Comparison of ENCODE assay signal across 9 cellular contexts in genomic region chr15:72796515-72797337, GRCh38. TPM values are rescaled to one million over a fixed set of nuclear protein-coding genes. Genes with fewer than 3 reads are reported as not detected.
DNase-seq lines count a peak whose midpoint lies in the region; ATAC-seq, FAIRE-seq and TF ChIP-seq lines count a peak whose summit lies in the region.
"Had no signal": no experiment of that assay in that cellular context is flagged by ENCODE, and none has a peak within 500 bp of the region (broad histone marks: within the 10 kb centered on the region; RNA-seq: fewer than 3 reads in every experiment).

No MANE protein-coding gene starts in this region.

- ATAC-seq in T-cell (replicated peaks in 1 of 4), result peak; percentile 88 to 95 (median 92)
- ATAC-seq in K562, result peak; percentile 95
- no peak for ATAC-seq in GM21529 (IDR thresholded peaks at IDR 0.05; ENCODE audit: unreplicated experiment)

- intact Hi-C loops in K562 (cut with micrococcal nuclease), result loop anchor here (10.0 kb wide), 1 partner anchor 72 kb away; no protein-coding TSS in a partner anchor

- peaks cover 0 to 12% of the 10 kb centered on the region in 2 experiments; a peak in 3 of 5 replicates for H3K4me1 ChIP-seq in K562 (replicated peaks in 1 of 2; ENCODE audit: control insufficient read depth in 2 of 2, insufficient read depth in 2 of 2, low read length in 2 of 2)

- H3K9ac ChIP-seq in K562 (ENCODE audit: insufficient read depth in 1 of 2, low read depth in 2 of 2, low read length in 2 of 2), result peak overlapping the region in 1 of 2 experiments; percentile 59; a peak in 3 of 4 replicates

- H3K4me3 ChIP-seq in GM08714 (ENCODE audit: low read length), result peak overlapping the region; percentile 60
- peak overlapping the region; percentile 38 for H3K4me3 ChIP-seq in K562
- H3K4me3 ChIP-seq in iPS-11a (ENCODE audit: low read depth, low read length), result peak overlapping the region; percentile 58
- H3K4me3 ChIP-seq in skeletal muscle cell (ENCODE audit: low read depth, low read length), result peak overlapping the region; percentile 49

- H2AFZ ChIP-seq in K562 (ENCODE audit: low read depth, low read length), result peak overlapping the region; percentile 90

- peak overlapping the region; percentile 73 to 86 (median 82) for H3K4me3 Mint-ChIP-seq in T-cell

- CTCF ChIA-PET in T-cell (lab: Charles Lee), result no interaction called here
- CTCF ChIA-PET in K562 (lab: Yijun Ruan, JAX; ENCODE audit: low intra/inter-chr PET ratio), result interaction anchor here (1.2 kb wide), 1 partner anchor 74 kb away, joined by 3 read pairs; no protein-coding TSS in a partner anchor

- H3K27me3 ChIP-seq in K562 (ENCODE audit: control insufficient read depth in 2 of 2, insufficient read depth in 2 of 2, low read length in 2 of 2), result peaks cover 16 to 27% of the 10 kb centered on the region in 2 experiments; a peak in 4 of 5 replicates

- TF ChIP-seq RAD21 in K562 (CRISPR knock-in tag; conservative IDR thresholded peaks at IDR 0.05 in 1 of 2, IDR thresholded peaks at IDR 0.05 in 1 of 2), result peak; percentile 60 to 78

- no peaks in the 10 kb centered on the region for H3K79me2 ChIP-seq in K562 (ENCODE audit: control insufficient read depth, insufficient read depth, low read length)

- no peak for FAIRE-seq in K562 (lab: Jason Lieb, UNC)

- H3K27me3 Mint-ChIP-seq in T-cell, result peaks cover 24 to 36% of the 10 kb centered on the region in 2 donors

- WGBS in K562 (ENCODE audit: insufficient coverage, low coverage, missing lambda C conversion rate), result 2% methylated on average over 49 of the region's 72 CpGs

- peak; percentile 30 for DNase-seq in HS-27A (ENCODE audit: low read depth)
- peak in 24 of 34 experiments; percentile 10 to 50 (median 26) for DNase-seq in T-cell
- DNase-seq in K562 (ENCODE audit: extremely low read depth in 1 of 4, low spot score in 3 of 4), result peak; percentile 49 to 79 (median 76)
- DNase-seq in skeletal muscle cell (ENCODE audit: low read depth), result no peak
- DNase-seq in cerebellar nuclear complex (lab: John Stamatoyannopoulos, UW), result no peak

- peaks cover 10 to 17% (median 13%) of the 10 kb centered on the region in 3 donors for H3K4me1 Mint-ChIP-seq in T-cell

- TF ChIP-seq POLR2A in K562 (conservative IDR thresholded peaks at IDR 0.05), result no peak

- BruUV-seq in K562 (replicated peaks; lab: Mats Ljungman, UMichigan), result no TSS peak

- 0 out of 2 replicates have a peak, but pooled peaks cover 5% of the 10 kb centered on the region for H4K20me1 ChIP-seq in K562 (replicated peaks; ENCODE audit: control insufficient read depth, insufficient read depth, low read length)

- POLR2A ChIA-PET in T-cell (lab: Charles Lee), result no interaction called here
- POLR2A ChIA-PET in K562 (lab: Yijun Ruan, JAX), result interaction anchor here (1.1 kb wide), 1 partner anchor 13 kb away, joined by 3 read pairs; the partner anchor contains the start of gene ADPGK

- no peaks in the 10 kb centered on the region for H3K36me3 ChIP-seq in K562 (ENCODE audit: control insufficient read depth, insufficient read depth, low read length)

- no peak overlapping the region for H3K27ac ChIP-seq in K562 (ENCODE audit: extremely low read depth, low read depth, low read length)
- H3K27ac ChIP-seq: epithelial cell of prostate had no signal

- TF ChIP-seq EP300 in K562 (IDR thresholded peaks at IDR 0.05; ENCODE audit: low read length), result no peak

- TF ChIP-seq CTCF in K562 (IDR thresholded peaks at IDR 0.05 in 2 of 3, conservative IDR thresholded peaks at IDR 0.05 in 1 of 3; ENCODE audit: insufficient read depth in 2 of 3, low read depth in 1 of 3, low read length in 3 of 3), result peak in 2 of 3 experiments; percentile 57 to 86; a peak in 4 of 6 replicates

- no peaks in the 10 kb centered on the region for H3K36me3 Mint-ChIP-seq in T-cell

- no peaks in the 10 kb centered on the region for H3K9me1 ChIP-seq in K562 (ENCODE audit: control insufficient read depth, insufficient read depth, low read length)

- in situ Hi-C loops in K562 (cut with MboI), result loop anchor here (25.0 kb wide), 1 partner anchor 1291 kb away; the partner anchor contains the start of gene GOLGA6A

- H3K4me2 ChIP-seq in K562 (ENCODE audit: insufficient read depth, low read length), result peak overlapping the region; percentile 66

- no peaks in the 10 kb centered on the region for H3K9me3 ChIP-seq in K562 (replicated peaks; ENCODE audit: control insufficient read depth, insufficient read depth, low read depth, low read length)

- H3K9me3 Mint-ChIP-seq in T-cell, result no peaks in the 10 kb centered on the region

- no peak overlapping the region for H3K27ac Mint-ChIP-seq in T-cell

TF ChIP-seq in K562, 482 proteins besides CTCF, POLR2A, EP300 and RAD21 (continues in another document):
- peak in 1 of 2 experiments; percentile 22; a peak in 1 of 4 replicates for TF ChIP-seq NRF1 (conservative IDR thresholded peaks at IDR 0.05 in 1 of 2, IDR thresholded peaks at IDR 0.05 in 1 of 2)

RNA-seq across cellular contexts. Expression of gene ADPGK, which starts 13.2 kb away (rescaled TPM):
- total RNA-seq in T-cell, result 100 to 1,000 TPM in 3 of 5 donors, 10 to 100 TPM in 2; 97.0 to 106 (median 102) TPM
- 139 and 159 TPM in 2 replicates for total RNA-seq in K562 (2011; cell fraction: chromatin; rRNA removed; ENCODE audit: low replicate concordance)
- 115 and 135 TPM in 2 replicates for total RNA-seq in K562 (2011; cell fraction: nucleolus; rRNA removed)
- 131 and 142 TPM in 2 replicates for total RNA-seq in K562 (2011; cell fraction: nucleoplasm; rRNA removed)
- 43.1 and 50.7 TPM in 2 replicates for total RNA-seq in K562 (2014; rRNA removed)
- 48.5 and 50.4 TPM in 2 replicates for total RNA-seq in K562 (2014; rRNA removed; fragmentation: Illumina TruSeq; extraction: Trizol)
- 58.3 and 59.7 TPM in 2 replicates for total RNA-seq in K562 (2015; rRNA removed; fragmentation: Illumina TruSeq; extraction: Trizol)
- total RNA-seq in K562 (2021), result 40.3 and 45.3 TPM in 2 replicates
- polyA plus RNA-seq in K562 (2011; rRNA removed), result 89.7 and 97.4 TPM in 2 replicates
- polyA plus RNA-seq in K562 (2011; cell fraction: cytosol; rRNA removed), result 56.3 and 64.5 TPM in 2 replicates
- polyA plus RNA-seq in K562 (2011; cell fraction: nucleus; rRNA removed), result 79.3 and 86.1 TPM in 2 replicates
- 29.5 and 33.0 TPM in 2 replicates for polyA plus RNA-seq in K562 (2012)
- 47.4 and 59.0 TPM in 2 replicates for polyA plus RNA-seq in K562 (2014; fragmentation: Illumina TruSeq; extraction: Trizol)
- polyA plus RNA-seq in K562 (2014; fragmentation: Nextera tagmentation; extraction: Ambion mirVana), result 10 to 100 TPM; 13.4 to 16.0 TPM
- polyA plus RNA-seq in K562 (2014; rRNA removed), result 55.7 and 67.1 TPM in 2 replicates
- polyA minus RNA-seq in K562 (2011; rRNA and poly(A)+ RNA removed), result 60.4 and 68.2 TPM in 2 replicates
- 28.1 and 29.3 TPM in 2 replicates for polyA minus RNA-seq in K562 (2011; cell fraction: cytosol; rRNA and poly(A)+ RNA removed)
- polyA minus RNA-seq in K562 (2011; cell fraction: nucleus; rRNA and poly(A)+ RNA removed), result 49.1 and 67.0 TPM in 2 replicates

Comparison
In these comparisons a context has a peak if more than half of its experiments do, and no peak if none do; other contexts are left out.
1. DNase-seq: peak in HS-27A (single experiment), T-cell (24 of 34) and K562 (4 of 4); none in skeletal muscle cell (single experiment) and cerebellar nuclear complex (0 of 2).
2. Peak in every context shown above with its lines, with median percentiles within 50 percentile points of each other: H3K4me3 ChIP-seq.